ENCODE assay signal across 22 cellular contexts in the genomic region with DNA sequence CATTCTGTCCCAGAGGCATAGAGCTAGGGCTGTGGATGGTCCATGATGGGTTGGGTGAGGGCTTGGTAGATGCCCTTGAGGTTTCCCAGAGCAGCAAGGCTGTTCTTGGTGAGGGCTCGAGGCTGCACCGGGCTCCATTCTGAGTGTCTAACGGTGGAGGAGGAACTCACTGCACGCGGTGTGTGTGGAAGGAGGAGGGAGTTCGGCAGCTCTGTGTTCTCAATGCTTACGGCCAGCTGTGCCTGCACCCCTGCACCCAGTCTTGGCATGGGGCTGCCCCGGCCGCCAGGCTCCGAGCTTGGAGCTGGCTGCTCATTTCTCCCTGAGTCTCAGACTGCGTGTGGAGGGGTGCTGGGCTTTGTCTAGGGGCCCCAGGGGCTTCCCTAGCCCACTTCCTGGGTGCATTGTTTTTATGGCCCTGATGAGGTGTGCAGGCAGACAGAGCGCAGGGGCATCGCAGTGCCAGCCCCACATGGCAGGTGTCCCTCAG.
DNase-seq lines count a peak whose midpoint lies in the region; ATAC-seq, FAIRE-seq and TF ChIP-seq lines count a peak whose summit lies in the region.
"Had no signal": no experiment of that assay in that cellular context is flagged by ENCODE, and none has a peak within 500 bp of the region (broad histone marks: within the 10 kb centered on the region; RNA-seq: fewer than 3 reads in every experiment).

No MANE protein-coding gene starts in this region.

- no peaks in the 10 kb centered on the region for H3K9me3 ChIP-seq in lower lobe of right lung

- H3K4me1 ChIP-seq in lower lobe of right lung: no peaks in the 10 kb centered on the region
- H3K4me1 ChIP-seq: Caco-2 had no signal

- ATAC-seq in left ventricle myocardium superior (no peak), lower lobe of right lung (no peak), HG03521 (IDR thresholded peaks at IDR 0.05; ENCODE audit: unreplicated experiment) (no peak)

- H3K4me3 ChIP-seq in lower lobe of right lung (no peak overlapping the region), dorsolateral prefrontal cortex (peak overlapping the region in 6 of 59 donors; percentile 5 to 35 (median 32))

- H3K27ac ChIP-seq in lower lobe of right lung: no peak overlapping the region
- H3K27ac ChIP-seq in dorsolateral prefrontal cortex: peak overlapping the region in 29 of 59 donors; percentile 8 to 91 (median 71)

- DNase-seq in left ventricle myocardium superior (peak; percentile 6), cardiac septum (ENCODE audit: low spot score) (no peak), RPMI8226 (peak; percentile 48), lower lobe of right lung (peak; percentile 25), urothelium cell line (ENCODE audit: low spot score) (no peak), dorsolateral prefrontal cortex (no peak), COR-L47 (lab: John Stamatoyannopoulos, UW) (no peak)
- DNase-seq: Caco-2; CD4-positive, CD25-positive, alpha-beta regulatory T cell; DMS 273 treated with DMSO at 0.1 percent for 48 hours; DMS79 treated with DMSO at 0.1 percent for 48 hours; KBM-7; MM.1S; NCI-H1048; NCI-H1417 treated with DMSO at 0.1 percent for 48 hours; NCI-H187; NCI-H2171; NCI-H345; NCI-H774; NK-92 treated with Interleukin-12 subunit alpha and Interleukin-12 subunit beta, amount 100 ng/mL, for 24 hours had no signal

- no peaks in the 10 kb centered on the region for H3K36me3 ChIP-seq in lower lobe of right lung

- intact Hi-C loops in left ventricle myocardium superior (cut with micrococcal nuclease) (no loop called here), cardiac septum (cut with DNase I) (no loop called here), lower lobe of right lung (cut with DNase I) (no loop called here), dorsolateral prefrontal cortex (cut with DNase I) (loop anchor here (5.0 to 10.0 kb wide), 2 partner anchors 324 to 1147 kb away; no protein-coding TSS in a partner anchor)

- H3K27me3 ChIP-seq in lower lobe of right lung (ENCODE audit: low read depth): peaks cover 26% of the 10 kb centered on the region
- H3K27me3 ChIP-seq in dorsolateral prefrontal cortex: peaks cover 0 to 3% (median 0%) of the 10 kb centered on the region in 45 donors

- no peak for TF ChIP-seq CTCF in lower lobe of right lung (IDR thresholded peaks at IDR 0.05)
- TF ChIP-seq CTCF in dorsolateral prefrontal cortex (IDR thresholded peaks at IDR 0.05 in 54 of 56, conservative IDR thresholded peaks at IDR 0.05 in 2 of 56; ENCODE audit: low read depth in 1 of 56, partially characterized antibody in 56 of 56): no peak

- peak; percentile 27 for FAIRE-seq in urothelium cell line (lab: Jason Lieb, UNC)
- FAIRE-seq: GM12891 had no signal

Comparison
In these comparisons a context has a peak if more than half of its experiments do, and no peak if none do; other contexts are left out.
1. DNase-seq: peak in left ventricle myocardium superior (single experiment), RPMI8226 (single experiment) and lower lobe of right lung (single experiment); none in cardiac septum (single experiment), urothelium cell line (single experiment), dorsolateral prefrontal cortex (0 of 10) and COR-L47 (single experiment).
2. intact Hi-C loops: an anchor here in dorsolateral prefrontal cortex (5.0 to 10.0 kb wide); none called in left ventricle myocardium superior, cardiac septum and lower lobe of right lung.